Comparison of ENCODE assay signal across 8 cellular contexts in genomic region chr1:35768350-35769187, GRCh38. TPM values are rescaled to one million over a fixed set of nuclear protein-coding genes. Genes with fewer than 3 reads are reported as not detected.
DNase-seq lines count a peak whose midpoint lies in the region; ATAC-seq, FAIRE-seq and TF ChIP-seq lines count a peak whose summit lies in the region.

No MANE protein-coding gene starts in this region.

- H3K9ac ChIP-seq in BLaER1 = peak overlapping the region; percentile 88
- H3K9ac ChIP-seq in astrocyte (ENCODE audit: low read length) = peak overlapping the region; percentile 83

- no peak overlapping the region for H3K27ac Mint-ChIP-seq in astrocyte (ENCODE audit: unreplicated experiment)

- H3K36me3 Mint-ChIP-seq in astrocyte (ENCODE audit: low read depth, unreplicated experiment) = no peaks in the 10 kb centered on the region

- H3K4me2 ChIP-seq in BLaER1 (peak overlapping the region; percentile 73), astrocyte (ENCODE audit: low read length) (peak overlapping the region; percentile 91)

- H3K36me3 ChIP-seq in BLaER1 (peaks cover 9% of the 10 kb centered on the region; the same call in 1 of the 2 replicates), astrocyte (ENCODE audit: insufficient read depth, low read length) (no peaks in the 10 kb centered on the region), right lobe of liver (no peaks in the 10 kb centered on the region), uterus (no peaks in the 10 kb centered on the region)

- peak overlapping the region; percentile 86 for H3K27ac ChIP-seq in BLaER1
- peak overlapping the region; percentile 74 for H3K27ac ChIP-seq in astrocyte (ENCODE audit: low read depth, low read length)
- H3K27ac ChIP-seq in right lobe of liver = peak overlapping the region; percentile 57 to 80 (median 78)
- H3K27ac ChIP-seq in uterus = peak overlapping the region in 1 of 2 donors; percentile 62

- H3K27me3 ChIP-seq in BLaER1 = no peaks in the 10 kb centered on the region
- no peaks in the 10 kb centered on the region for H3K27me3 ChIP-seq in astrocyte (ENCODE audit: insufficient read depth, low read length)
- no peaks in the 10 kb centered on the region for H3K27me3 ChIP-seq in right lobe of liver
- H3K27me3 ChIP-seq in uterus = no peaks in the 10 kb centered on the region

- H4K20me1 ChIP-seq in BLaER1 (no peaks in the 10 kb centered on the region), astrocyte (ENCODE audit: insufficient read depth, low read length) (no peaks in the 10 kb centered on the region)

- DNase-seq in HT-29 (ENCODE audit: low spot score) (peak; percentile 2), astrocyte (ENCODE audit: low read depth) (no peak), right lobe of liver (no peak), uterus (no peak), amniotic stem cell (lab: John Stamatoyannopoulos, UW) (no peak), occipital lobe (lab: John Stamatoyannopoulos, UW) (no peak)

- H3K4me1 Mint-ChIP-seq in astrocyte (ENCODE audit: low read depth, unreplicated experiment) = peaks cover 4% of the 10 kb centered on the region

- intact Hi-C loops in right lobe of liver (cut with DNase I) = no loop called here
- intact Hi-C loops in uterus (cut with DNase I; ENCODE audit: low total_unique reads) = no loop called here

- H3K9me3 ChIP-seq in BLaER1 = no peaks in the 10 kb centered on the region
- no peaks in the 10 kb centered on the region for H3K9me3 ChIP-seq in astrocyte (ENCODE audit: insufficient read depth, low read depth, low read length)
- no peaks in the 10 kb centered on the region for H3K9me3 ChIP-seq in right lobe of liver
- no peaks in the 10 kb centered on the region for H3K9me3 ChIP-seq in uterus

- H3K9me3 Mint-ChIP-seq in astrocyte (ENCODE audit: unreplicated experiment) = no peaks in the 10 kb centered on the region

- FAIRE-seq in astrocyte (lab: Jason Lieb, UNC) = no peak

- TF ChIP-seq CTCF in astrocyte (IDR thresholded peaks at IDR 0.05; ENCODE audit: insufficient read depth, low read depth, low read length) (no peak), right lobe of liver (IDR thresholded peaks at IDR 0.05) (no peak), uterus (IDR thresholded peaks at IDR 0.05) (no peak)

- peaks cover 23% of the 10 kb centered on the region for H3K4me1 ChIP-seq in BLaER1
- no peaks in the 10 kb centered on the region for H3K4me1 ChIP-seq in astrocyte (ENCODE audit: insufficient read depth, low read length)
- peaks cover 0 to 10% (median 2%) of the 10 kb centered on the region in 4 donors for H3K4me1 ChIP-seq in right lobe of liver
- H3K4me1 ChIP-seq in uterus = no peaks in the 10 kb centered on the region

- ATAC-seq in right lobe of liver = no peak
- no peak for ATAC-seq in GM21619 (IDR thresholded peaks at IDR 0.05; ENCODE audit: unreplicated experiment)

- no peaks in the 10 kb centered on the region for H3K27me3 Mint-ChIP-seq in astrocyte (ENCODE audit: low read depth, unreplicated experiment)

- H3K79me2 ChIP-seq in astrocyte (ENCODE audit: insufficient read depth, low read length) = peaks cover 27% of the 10 kb centered on the region

- no peak for TF ChIP-seq POLR2A in right lobe of liver (IDR thresholded peaks at IDR 0.05)
- no peak for TF ChIP-seq POLR2A in uterus (IDR thresholded peaks at IDR 0.05)

- 41% methylated on average over 15 of the region's 19 CpGs for WGBS in right lobe of liver (ENCODE audit: insufficient coverage, low coverage, low lambda C conversion rate, missing lambda C conversion rate)

- H3K4me3 ChIP-seq in BLaER1 (peak overlapping the region; percentile 96), astrocyte (ENCODE audit: insufficient read depth, low read depth, low read length) (peak overlapping the region; percentile 75), right lobe of liver (peak overlapping the region; percentile 79 to 93 (median 82)), uterus (peak overlapping the region; percentile 42 to 56)

- H2AFZ ChIP-seq in astrocyte (ENCODE audit: low read depth, low read length) = peak overlapping the region; percentile 88

- H3K4me3 Mint-ChIP-seq in astrocyte (ENCODE audit: unreplicated experiment) = peak overlapping the region; percentile 87

RNA-seq across cellular contexts. Expression of gene CLSPN, which starts 1.2 kb away (rescaled TPM):
- 9.4 and 10.9 TPM in 2 replicates for total RNA-seq in HT-29 (2014; rRNA removed; shearing (Covaris generic))
- total RNA-seq in astrocyte = 4.3 and 5.3 TPM in 2 replicates
- 1 to 10 TPM in 2 of 6 experiments, under 1 TPM in 4; 0.13 to 3.2 (median 0.31) TPM for total RNA-seq in right lobe of liver
- 10 to 100 TPM in 1 of 4 donors, not detected in 3; 14.0 TPM for total RNA-seq in uterus
- 10.9 TPM for total RNA-seq in occipital lobe

RNA-seq across cellular contexts. Expression of gene AGO4, which starts 39.2 kb away (rescaled TPM):
- total RNA-seq in HT-29 (2014; rRNA removed; shearing (Covaris generic)) = 2.8 and 3.3 TPM in 2 replicates
- total RNA-seq in astrocyte (9.8 and 10.0 TPM in 2 replicates), right lobe of liver (10 to 100 TPM in 1 of 6 experiments, 1 to 10 TPM in 5; 6.5 to 10.4 (median 7.7) TPM), uterus (10 to 100 TPM; 10.8 to 23.6 (median 17.7) TPM), occipital lobe (102 TPM)

RNA-seq across cellular contexts. Expression of gene C1orf216, which starts 49.9 kb away (rescaled TPM):
- 22.2 and 25.5 TPM in 2 replicates for total RNA-seq in HT-29 (2014; rRNA removed; shearing (Covaris generic))
- total RNA-seq in astrocyte = 12.2 and 12.5 TPM in 2 replicates
- 1 to 10 TPM; 2.2 to 4.2 (median 3.6) TPM for total RNA-seq in right lobe of liver
- total RNA-seq in uterus = 10 to 100 TPM in 3 of 4 donors, 1 to 10 TPM in 1; 9.1 to 21.8 (median 18.4) TPM
- total RNA-seq in occipital lobe = 73.0 TPM
